In the genomic region with DNA sequence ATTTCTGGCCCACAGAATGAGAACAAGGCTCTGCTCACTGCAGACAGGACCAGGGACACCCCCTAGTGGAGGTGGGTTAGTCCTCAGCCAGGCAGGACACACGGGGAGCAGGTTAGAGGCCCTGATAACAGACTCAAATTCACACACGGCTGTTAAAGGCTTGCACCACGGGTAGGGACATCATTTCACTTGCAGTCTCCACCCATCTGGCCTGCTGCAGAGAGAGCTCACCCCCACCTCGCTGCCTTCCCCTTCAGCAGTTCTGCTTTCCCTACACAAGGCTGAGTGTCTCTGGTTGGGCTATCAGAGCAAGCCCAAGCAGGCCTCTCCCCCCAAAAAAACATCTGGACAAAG, we compare ENCODE assay signal across 8 cellular contexts. TPM values are rescaled to one million over a fixed set of nuclear protein-coding genes. Genes with fewer than 3 reads are reported as not detected.
DNase-seq lines count a peak whose midpoint lies in the region; TF ChIP-seq lines count a peak whose summit lies in the region.

No MANE protein-coding gene starts in this region.

- peak overlapping the region in 57 of 59 donors; percentile 58 to 100 (median 93) for H3K27ac ChIP-seq in dorsolateral prefrontal cortex

- peak overlapping the region in 1 of 59 donors; percentile 4 for H3K4me3 ChIP-seq in dorsolateral prefrontal cortex

- no peaks in the 10 kb centered on the region for H3K4me1 Mint-ChIP-seq in progenitor cell of endocrine pancreas (ENCODE audit: low read depth)

- intact Hi-C loops in dorsolateral prefrontal cortex (cut with DNase I) = loop anchor here in 1 of 2 donors (2.0 kb wide), 1 partner anchor 19 kb away; no protein-coding TSS in a partner anchor

- no peaks in the 10 kb centered on the region for H3K27me3 Mint-ChIP-seq in progenitor cell of endocrine pancreas

- no peaks in the 10 kb centered on the region for H3K9me3 Mint-ChIP-seq in progenitor cell of endocrine pancreas (ENCODE audit: low read depth)

- no peaks in the 10 kb centered on the region for H3K27me3 ChIP-seq in dorsolateral prefrontal cortex

- CTCF ChIA-PET in GM10248 (lab: Yijun Ruan, JAX) = interaction anchor here (0.6 to 15.5 kb wide), 40 partner anchors 11 to 358 kb away, joined by 3 to 373 read pairs (median 5); partner anchors contain the start of genes GPATCH4, MEF2D and NAXE

- TF ChIP-seq CTCF in GM10248 (IDR thresholded peaks at IDR 0.05; ENCODE audit: control extremely low read depth, extremely low read depth, low read depth, missing control alignments) (peak; percentile 7), dorsolateral prefrontal cortex (IDR thresholded peaks at IDR 0.05 in 54 of 56, conservative IDR thresholded peaks at IDR 0.05 in 2 of 56; ENCODE audit: low read depth in 1 of 56, partially characterized antibody in 56 of 56) (peak in 15 of 56 donors; percentile 9 to 40 (median 20)), progenitor cell of endocrine pancreas (IDR thresholded peaks at IDR 0.05; ENCODE audit: unreplicated experiment) (no peak)

- H3K36me3 Mint-ChIP-seq in progenitor cell of endocrine pancreas (ENCODE audit: insufficient read depth) = peaks cover 16% of the 10 kb centered on the region

- no peak overlapping the region for H3K4me3 Mint-ChIP-seq in progenitor cell of endocrine pancreas (ENCODE audit: low read depth)

- POLR2A ChIA-PET in GM10248 (lab: Yijun Ruan, JAX) = interaction anchor here (0.6 to 1.9 kb wide), 3 partner anchors 10 to 22 kb away, joined by 3 to 15 read pairs (median 6); partner anchors contain the start of gene MEF2D

- DNase-seq in GM10248 (ENCODE audit: extremely low spot score) = no peak
- peak; percentile 43 for DNase-seq in NAMALWA (ENCODE audit: low spot score)
- no peak for DNase-seq in dorsolateral prefrontal cortex
- DNase-seq in progenitor cell of endocrine pancreas (ENCODE audit: low spot score, unreplicated experiment) = no peak
- DNase-seq in NCI-H446 treated with DMSO at 0.1 percent for 48 hours (lab: John Stamatoyannopoulos, UW) = no peak
- no peak for DNase-seq in ureter (ENCODE audit: low spot score)
- DNase-seq in GDM1 (lab: John Stamatoyannopoulos, UW) = no peak
- DNase-seq in NK-92 (lab: John Stamatoyannopoulos, UW; ENCODE audit: unreplicated experiment) = no peak

- peak overlapping the region; percentile 56 for H3K27ac Mint-ChIP-seq in progenitor cell of endocrine pancreas

RNA-seq across cellular contexts. Expression of gene MEF2D, which starts 20.6 kb away (rescaled TPM):
- total RNA-seq in dorsolateral prefrontal cortex (100 to 1,000 TPM in 40 of 120 experiments, 10 to 100 TPM in 80; 63.8 to 123 (median 93.8) TPM), progenitor cell of endocrine pancreas (20.2 and 26.6 TPM in 2 replicates), ureter (55.3 TPM)
